In genomic region chr16:72517154-72517553, GRCh38 we compare ENCODE assay signal across 28 cellular contexts.
"Had no signal": no experiment of that assay in that cellular context is flagged by ENCODE, and none has a peak within 500 bp of the region (broad histone marks: within the 10 kb centered on the region; RNA-seq: fewer than 3 reads in every experiment).

No MANE protein-coding gene starts in this region.

- H3K27ac Mint-ChIP-seq: immature natural killer cell; memory B cell; naive B cell; natural killer cell treated with Interleukin-12 subunit alpha and Interleukin-12 subunit beta and Interleukin-15 and Interleukin-18, amount 100 ng/mL, for 72 hours; stimulated activated naive B cell treated with anti-CD40 and anti-IgM and Interleukin-4, amounts not matched to agents 10 μg/mL and 1 μg/mL and 100 μg/mL, for 72 hours; stimulated activated naive CD8-positive, alpha-beta T cell treated with anti-CD3 and anti-CD28 coated beads, Interleukin-15, Interleukin-2, amounts not matched to agents 100 ng/mL and 50 ng/mL, for 24 hours had no signal

- ATAC-seq: heart right ventricle; left ventricle myocardium superior; lower lobe of right lung; natural killer cell treated with Interleukin-12 subunit alpha and Interleukin-12 subunit beta and Interleukin-15 and Interleukin-18, amount 100 ng/mL, for 72 hours; pancreas; stimulated activated naive B cell treated with anti-CD40 and anti-IgM and Interleukin-4, amounts not matched to agents 10 μg/mL and 1 μg/mL and 100 μg/mL, for 72 hours; upper lobe of right lung had no signal

- H3K27me3 ChIP-seq: heart right ventricle, neutrophil, pancreas, sigmoid colon, spleen, tibial nerve, upper lobe of right lung, uterus had no signal

- DNase-seq: dermis blood vessel endothelial cell; effector memory CD4-positive, alpha-beta T cell; foreskin melanocyte; glutamatergic neuron; heart right ventricle; hippocampal formation; immature natural killer cell; islet precursor cell; left ventricle myocardium superior; lower lobe of right lung; naive B cell; pancreas; sigmoid colon; spleen; stimulated activated naive B cell treated with anti-CD40 and anti-IgM and Interleukin-4, amounts not matched to agents 10 μg/mL and 1 μg/mL and 100 μg/mL, for 72 hours; upper lobe of right lung; uterus had no signal

- H3K4me1 Mint-ChIP-seq: central memory CD8-positive, alpha-beta T cell; immature natural killer cell; memory B cell; naive B cell; neural crest cell; stimulated activated naive B cell treated with anti-CD40 and anti-IgM and Interleukin-4, amounts not matched to agents 10 μg/mL and 1 μg/mL and 100 μg/mL, for 72 hours had no signal

- H3K36me3 Mint-ChIP-seq: natural killer cell treated with Interleukin-12 subunit alpha and Interleukin-12 subunit beta and Interleukin-15 and Interleukin-18, amount 100 ng/mL, for 72 hours had no signal

- H3K9me3 ChIP-seq: lower lobe of right lung, neutrophil, pancreas, thoracic aorta, upper lobe of right lung, uterus had no signal

- H3K36me3 ChIP-seq: heart right ventricle, lower lobe of right lung, neutrophil, pancreas, sigmoid colon, thoracic aorta, tibial nerve, upper lobe of right lung, uterus had no signal

- H3K27ac ChIP-seq: coronary artery, heart right ventricle, lower lobe of right lung, neutrophil, pancreas, sigmoid colon, skin epidermis, spleen, thoracic aorta, tibial nerve, upper lobe of right lung, uterus had no signal

- H3K4me3 ChIP-seq: coronary artery, heart right ventricle, lower lobe of right lung, pancreas, sigmoid colon, skin epidermis, spleen, thoracic aorta, tibial nerve, upper lobe of right lung, uterus had no signal

- H3K27me3 Mint-ChIP-seq: central memory CD8-positive, alpha-beta T cell; memory B cell; naive B cell; natural killer cell treated with Interleukin-12 subunit alpha and Interleukin-12 subunit beta and Interleukin-15 and Interleukin-18, amount 100 ng/mL, for 72 hours; stimulated activated naive B cell treated with anti-CD40 and anti-IgM and Interleukin-4, amounts not matched to agents 10 μg/mL and 1 μg/mL and 100 μg/mL, for 72 hours; stimulated activated naive CD8-positive, alpha-beta T cell treated with anti-CD3 and anti-CD28 coated beads, Interleukin-15, Interleukin-2, amounts not matched to agents 100 ng/mL and 50 ng/mL, for 24 hours had no signal

- H3K4me3 Mint-ChIP-seq: central memory CD8-positive, alpha-beta T cell; immature natural killer cell; memory B cell; natural killer cell treated with Interleukin-12 subunit alpha and Interleukin-12 subunit beta and Interleukin-15 and Interleukin-18, amount 100 ng/mL, for 72 hours; neural crest cell; stimulated activated naive B cell treated with anti-CD40 and anti-IgM and Interleukin-4, amounts not matched to agents 10 μg/mL and 1 μg/mL and 100 μg/mL, for 72 hours; stimulated activated naive CD8-positive, alpha-beta T cell treated with anti-CD3 and anti-CD28 coated beads, Interleukin-15, Interleukin-2, amounts not matched to agents 100 ng/mL and 50 ng/mL, for 24 hours had no signal

- FAIRE-seq: endothelial cell of umbilical vein, pancreas had no signal

- H3K4me1 ChIP-seq: heart right ventricle, lower lobe of right lung, pancreas, sigmoid colon, spleen, tibial nerve, upper lobe of right lung, uterus had no signal
